ENCODE assay signal across 10 cellular contexts in genomic region chr12:1496162-1496925, GRCh38.
A peak's percentile ranks its signal among the peaks of the same experiment; 100 is the strongest.
DNase-seq lines count a peak whose midpoint lies in the region; ATAC-seq and TF ChIP-seq lines count a peak whose summit lies in the region.
"Had no signal": no experiment of that assay in that cellular context is flagged by ENCODE, and none has a peak within 500 bp of the region (broad histone marks: within the 10 kb centered on the region; RNA-seq: fewer than 3 reads in every experiment).

No MANE protein-coding gene starts in this region.

- ATAC-seq in left lobe of liver, result peak; percentile 20
- no peak for ATAC-seq in stimulated activated memory B cell treated with anti-CD40 and anti-IgM and Interleukin-4, amounts not matched to agents 10 μg/mL and 1 μg/mL and 100 μg/mL, for 72 hours

- H3K4me3 Mint-ChIP-seq in stimulated activated memory B cell treated with anti-CD40 and anti-IgM and Interleukin-4, amounts not matched to agents 10 μg/mL and 1 μg/mL and 100 μg/mL, for 72 hours, result no peak overlapping the region

- TF ChIP-seq CTCF in thyroid gland (IDR thresholded peaks at IDR 0.05), result no peak

- no peaks in the 10 kb centered on the region for H3K9me3 Mint-ChIP-seq in stimulated activated memory B cell treated with anti-CD40 and anti-IgM and Interleukin-4, amounts not matched to agents 10 μg/mL and 1 μg/mL and 100 μg/mL, for 72 hours

- H3K4me3 ChIP-seq in thyroid gland (replicated peaks in 1 of 3), result no peak overlapping the region

- peaks cover 20% of the 10 kb centered on the region for H3K27me3 Mint-ChIP-seq in stimulated activated memory B cell treated with anti-CD40 and anti-IgM and Interleukin-4, amounts not matched to agents 10 μg/mL and 1 μg/mL and 100 μg/mL, for 72 hours

- peaks cover 0 to 8% of the 10 kb centered on the region in 2 donors for H3K4me1 ChIP-seq in thyroid gland

- peaks cover 0 to under 1% of the 10 kb centered on the region in 2 donors for H3K36me3 ChIP-seq in thyroid gland

- whole genome bisulfite sequencing in thyroid gland, 2 donors, result 52 to 53% methylated on average over 23 of the region's 23 CpGs

- H3K27ac ChIP-seq in thyroid gland, result no peak overlapping the region

- no peak for TF ChIP-seq POLR2A in thyroid gland (IDR thresholded peaks at IDR 0.05)

- H3K27me3 ChIP-seq in thyroid gland, result no peaks in the 10 kb centered on the region

- H3K4me1 Mint-ChIP-seq in stimulated activated memory B cell treated with anti-CD40 and anti-IgM and Interleukin-4, amounts not matched to agents 10 μg/mL and 1 μg/mL and 100 μg/mL, for 72 hours, result no peaks in the 10 kb centered on the region

- peaks cover 29% of the 10 kb centered on the region for H3K36me3 Mint-ChIP-seq in stimulated activated memory B cell treated with anti-CD40 and anti-IgM and Interleukin-4, amounts not matched to agents 10 μg/mL and 1 μg/mL and 100 μg/mL, for 72 hours

- H3K9me3 ChIP-seq in thyroid gland, result no peaks in the 10 kb centered on the region

- DNase-seq in NCI-H460 (ENCODE audit: extremely low read depth, low read depth), result peak; percentile 79
- peak; percentile 84 for DNase-seq in dedifferentiated amniotic fluid mesenchymal stem cell (ENCODE audit: extremely low spot score)
- DNase-seq in left lobe of liver (ENCODE audit: low spot score), result no peak
- peak; percentile 11 to 34 for DNase-seq in thyroid gland
- no peak for DNase-seq in mesenteric fat pad (ENCODE audit: low spot score)
- DNase-seq in stimulated activated CD4-positive, alpha-beta T cell treated with anti-CD3 and anti-CD28 coated beads, Interleukin-2, amount 100 ng/mL, for 24 hours, result no peak
- no peak for DNase-seq in A172 (ENCODE audit: low spot score)
- DNase-seq: GDM1, NCI-H1436 had no signal

- intact Hi-C loops in thyroid gland (cut with DNase I), result no loop called here

- H3K27ac Mint-ChIP-seq in stimulated activated memory B cell treated with anti-CD40 and anti-IgM and Interleukin-4, amounts not matched to agents 10 μg/mL and 1 μg/mL and 100 μg/mL, for 72 hours, result no peak overlapping the region

Comparison
In these comparisons a context has a peak if more than half of its experiments do, and no peak if none do; other contexts are left out.
1. DNase-seq: peak in NCI-H460 (single experiment), dedifferentiated amniotic fluid mesenchymal stem cell (single experiment) and thyroid gland (2 of 2); none in left lobe of liver (single experiment), mesenteric fat pad (single experiment), stimulated activated CD4-positive, alpha-beta T cell treated with anti-CD3 and anti-CD28 coated beads, Interleukin-2, amount 100 ng/mL, for 24 hours (0 of 2) and A172 (single experiment).